Comparison of ENCODE assay signal across 8 cellular contexts in genomic region chr19:48510421-48511268, GRCh38. TPM values are rescaled to one million over a fixed set of nuclear protein-coding genes. Genes with fewer than 3 reads are reported as not detected.
A peak's percentile ranks its signal among the peaks of the same experiment; 100 is the strongest.
DNase-seq lines count a peak whose midpoint lies in the region; ATAC-seq, FAIRE-seq and TF ChIP-seq lines count a peak whose summit lies in the region.

No MANE protein-coding gene starts in this region.

- no peak for TF ChIP-seq POLR2A in GM12892 (IDR thresholded peaks at IDR 0.05; ENCODE audit: low read depth, low read length)
- TF ChIP-seq POLR2A in lower leg skin (IDR thresholded peaks at IDR 0.05) = no peak

- FAIRE-seq in GM12892 (lab: Jason Lieb, UNC) = peak; percentile 74

- no peak overlapping the region for H3K4me3 ChIP-seq in lower leg skin (ENCODE audit: low read depth, poor library complexity, severe bottlenecking)

- peak; percentile 61 for DNase-seq in GM12892 (ENCODE audit: insufficient read length)
- DNase-seq in NCI-H2171 treated with DMSO at 0.1 percent for 48 hours (lab: John Stamatoyannopoulos, UW) = peak; percentile 60
- DNase-seq in activated CD4-positive, alpha-beta T cell treated with anti-CD3 and anti-CD28 coated beads, Interleukin-2, amount 50 U/mL, for 1 hour = peak; percentile 75
- peak; percentile 43 for DNase-seq in dedifferentiated amniotic fluid mesenchymal stem cell (ENCODE audit: extremely low spot score)
- DNase-seq in lower leg skin (ENCODE audit: low spot score in 2 of 2) = peak; percentile 62 to 93
- DNase-seq in stimulated activated CD4-positive, alpha-beta T cell treated with anti-CD3 and anti-CD28 coated beads, Interleukin-4, amount 100 ng/mL, for 48 hours (ENCODE audit: low read depth in 2 of 2) = peak; percentile 66 to 70

- WGBS in lower leg skin, 2 donors = 9 to 15% methylated on average over 22 to 23 of the region's 24 CpGs

- intact Hi-C loops in lower leg skin (cut with DNase I; ENCODE audit: low total_unique reads) = no loop called here

- TF ChIP-seq CTCF in lower leg skin (IDR thresholded peaks at IDR 0.05) = no peak

- ATAC-seq in GM18519 (IDR thresholded peaks at IDR 0.05; ENCODE audit: low FRiP score, unreplicated experiment) = no peak
- no peak for ATAC-seq in HG03097 (IDR thresholded peaks at IDR 0.05; ENCODE audit: low FRiP score, unreplicated experiment)

RNA-seq across cellular contexts. Expression of gene LMTK3, which starts 1.0 kb away (rescaled TPM):
- not detected for polyA plus RNA-seq in GM12892 (2012; ENCODE audit: missing spikeins)
- total RNA-seq in lower leg skin = 1 to 10 TPM; 5.3 to 6.7 (median 5.8) TPM

RNA-seq across cellular contexts. Expression of gene SULT2B1, which starts 41.3 kb away (rescaled TPM):
- polyA plus RNA-seq in GM12892 (2012; ENCODE audit: missing spikeins) = 0.98 TPM
- total RNA-seq in lower leg skin = 100 to 1,000 TPM; 119 to 191 (median 166) TPM

RNA-seq across cellular contexts. Expression of gene CYTH2, which starts 41.5 kb away (rescaled TPM):
- polyA plus RNA-seq in GM12892 (2012; ENCODE audit: missing spikeins) = 15.6 TPM
- total RNA-seq in lower leg skin = 100 to 1,000 TPM in 1 of 4 donors, 10 to 100 TPM in 3; 67.7 to 162 (median 78.2) TPM

RNA-seq across cellular contexts. Expression of gene KCNJ14, which starts 55.3 kb away (rescaled TPM):
- polyA plus RNA-seq in GM12892 (2012; ENCODE audit: missing spikeins) = 0.45 TPM
- 1 to 10 TPM in 3 of 4 donors, under 1 TPM in 1; 0.86 to 4.7 (median 1.4) TPM for total RNA-seq in lower leg skin
